ENCODE assay signal across 9 cellular contexts in genomic region chrX:131201986-131202385, GRCh38.
"Had no signal": no experiment of that assay in that cellular context is flagged by ENCODE, and none has a peak within 500 bp of the region (broad histone marks: within the 10 kb centered on the region; RNA-seq: fewer than 3 reads in every experiment).

No MANE protein-coding gene starts in this region.

- H3K4me3 ChIP-seq: GM23338, HAP-1, K562 had no signal

- H3K4me2 ChIP-seq: GM23338 had no signal

- H2AFZ ChIP-seq: GM23338 had no signal

- H3K36me3 ChIP-seq: HAP-1 had no signal

- ATAC-seq: GM23338, HCT116, K562 had no signal

- H3K9me3 ChIP-seq: HAP-1 had no signal

- H3K4me1 ChIP-seq: HAP-1 had no signal

- FAIRE-seq: K562 had no signal

- H3K27ac ChIP-seq: HL-60 had no signal

- DNase-seq: H7, HFFc6, IMR-90, KG1 had no signal
